8 cellular contexts compared by ENCODE assay signal in the genomic region with DNA sequence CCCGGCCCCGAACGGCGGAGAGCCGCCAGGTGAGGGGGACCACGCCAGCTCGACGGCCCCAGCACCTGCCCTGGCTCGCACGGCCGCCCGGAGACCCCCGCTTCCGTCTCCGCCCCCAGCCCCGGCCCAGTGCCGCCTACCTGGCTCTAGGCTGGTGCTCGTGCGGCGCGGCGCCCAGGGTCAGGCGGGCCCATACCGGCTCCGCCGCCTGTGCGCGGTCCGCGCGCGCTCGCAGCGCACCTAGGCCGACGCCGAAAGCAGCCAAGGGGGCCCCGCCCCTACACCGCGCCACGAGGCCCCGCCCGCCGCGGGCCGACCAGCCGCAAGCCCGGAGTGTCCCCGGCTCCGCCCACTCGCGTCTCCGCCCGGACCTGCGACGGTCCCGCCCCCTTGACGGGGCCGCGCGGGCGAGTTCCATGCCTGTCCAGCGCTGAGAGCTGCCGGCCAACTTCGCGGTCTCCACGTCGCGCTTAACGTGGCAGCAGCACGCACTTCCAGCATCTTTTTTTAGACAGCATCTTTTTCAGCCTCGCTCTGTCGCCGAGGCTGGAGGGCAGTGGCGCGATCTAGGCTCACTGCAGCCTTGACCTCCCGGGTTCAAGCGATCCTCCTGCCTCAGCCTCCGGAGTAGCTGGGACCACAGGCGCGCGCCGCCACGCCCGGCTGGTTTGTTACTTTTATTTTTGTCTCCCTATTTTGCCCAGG. TPM values are rescaled to one million over a fixed set of nuclear protein-coding genes. Genes with fewer than 3 reads are reported as not detected.
A peak's percentile ranks its signal among the peaks of the same experiment; 100 is the strongest.
DNase-seq lines count a peak whose midpoint lies in the region; ATAC-seq and TF ChIP-seq lines count a peak whose summit lies in the region.

A gene with protein sequence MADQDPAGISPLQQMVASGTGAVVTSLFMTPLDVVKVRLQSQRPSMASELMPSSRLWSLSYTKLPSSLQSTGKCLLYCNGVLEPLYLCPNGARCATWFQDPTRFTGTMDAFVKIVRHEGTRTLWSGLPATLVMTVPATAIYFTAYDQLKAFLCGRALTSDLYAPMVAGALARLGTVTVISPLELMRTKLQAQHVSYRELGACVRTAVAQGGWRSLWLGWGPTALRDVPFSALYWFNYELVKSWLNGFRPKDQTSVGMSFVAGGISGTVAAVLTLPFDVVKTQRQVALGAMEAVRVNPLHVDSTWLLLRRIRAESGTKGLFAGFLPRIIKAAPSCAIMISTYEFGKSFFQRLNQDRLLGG (minus strand): TSS at position 253 of the 705 bp plus-strand sequence. CDS start 1,261 bp downstream, outside the sequence.

- H3K9me3 ChIP-seq in SK-N-MC (ENCODE audit: low read depth, low read length), result no peaks in the 10 kb centered on the region
- no peaks in the 10 kb centered on the region for H3K9me3 ChIP-seq in gastroesophageal sphincter

- peak within 1 kb of the TSS; percentile 99 for H3K27ac Mint-ChIP-seq in activated naive CD4-positive, alpha-beta T cell treated with anti-CD3 and anti-CD28 coated beads, Interleukin-2, amount 10 ng/mL, durations not matched to agents 7 days and 5 days

- H3K27ac ChIP-seq in SK-N-MC, result no peak within 1 kb of the TSS
- peak within 1 kb of the TSS; percentile 82 to 97 (median 94) for H3K27ac ChIP-seq in gastroesophageal sphincter

- H3K36me3 Mint-ChIP-seq in activated naive CD4-positive, alpha-beta T cell treated with anti-CD3 and anti-CD28 coated beads, Interleukin-2, amount 10 ng/mL, durations not matched to agents 7 days and 5 days, result no peaks in the 10 kb centered on the region

- 0% methylated on average over 11 of the region's 85 CpGs; no CpG with 5 or more reads in 1 of the 2 donors for WGBS in gastroesophageal sphincter (ENCODE audit: low coverage in 1 of 2), 2 donors

- H3K9ac ChIP-seq in SK-N-MC (ENCODE audit: insufficient read length), result peak within 1 kb of the TSS; percentile 73

- TF ChIP-seq EP300 in gastroesophageal sphincter (IDR thresholded peaks at IDR 0.05), result no peak

- H3K4me3 ChIP-seq in SK-N-MC (peak within 1 kb of the TSS; percentile 86), gastroesophageal sphincter (peak within 1 kb of the TSS; percentile 67 to 77)

- peaks cover 0 to 46% (median 11%) of the 10 kb centered on the region in 3 donors for H3K4me1 ChIP-seq in gastroesophageal sphincter

- peak; percentile 89 for ATAC-seq in gastroesophageal sphincter

- H3K27me3 ChIP-seq in gastroesophageal sphincter, result no peaks in the 10 kb centered on the region

- peaks cover 35% of the 10 kb centered on the region for H3K4me1 Mint-ChIP-seq in activated naive CD4-positive, alpha-beta T cell treated with anti-CD3 and anti-CD28 coated beads, Interleukin-2, amount 10 ng/mL, durations not matched to agents 7 days and 5 days

- TF ChIP-seq CTCF in gastroesophageal sphincter (IDR thresholded peaks at IDR 0.05), result no peak

- H3K9me3 Mint-ChIP-seq in activated naive CD4-positive, alpha-beta T cell treated with anti-CD3 and anti-CD28 coated beads, Interleukin-2, amount 10 ng/mL, durations not matched to agents 7 days and 5 days, result no peaks in the 10 kb centered on the region

- CTCF ChIA-PET in HEK293T (lab: Yijun Ruan, JAX), result interaction anchor here (1.1 kb wide), 1 partner anchor 38 kb away, joined by 3 read pairs; a partner anchor contains a TSS
- CTCF ChIA-PET in activated naive CD4-positive, alpha-beta T cell treated with anti-CD3 and anti-CD28 coated beads, Interleukin-2, amount 10 ng/mL, durations not matched to agents 7 days and 5 days (lab: Charles Lee), result interaction anchor here (0.9 to 4.6 kb wide), 2 partner anchors 108 to 115 kb away, joined by 3 to 30 read pairs; no protein-coding TSS in a partner anchor

- DNase-seq in GM04503 (ENCODE audit: low read depth) (peak; percentile 49), HEK293T (ENCODE audit: extremely low spot score) (peak; percentile 92), MV-4-11 (lab: John Stamatoyannopoulos, UW) (peak; percentile 87), SK-N-MC (ENCODE audit: low read depth, low spot score) (no peak), nucleus accumbens (lab: John Stamatoyannopoulos, UW) (peak; percentile 31 to 97 (median 88)), superior temporal gyrus (ENCODE audit: extremely low spot score) (peak; percentile 93)
- DNase-seq in activated naive CD4-positive, alpha-beta T cell treated with anti-CD3 and anti-CD28 coated beads, Interleukin-2, amount 10 ng/mL, durations not matched to agents 7 days and 5 days, result peak; percentile 93

- POLR2A ChIA-PET in HEK293T (lab: Yijun Ruan, JAX), result interaction anchor here (0.7 to 2.0 kb wide), 8 partner anchors 23 to 201 kb away, joined by 3 to 11 read pairs (median 4); a partner anchor contains a TSS

- H3K27me3 Mint-ChIP-seq in activated naive CD4-positive, alpha-beta T cell treated with anti-CD3 and anti-CD28 coated beads, Interleukin-2, amount 10 ng/mL, durations not matched to agents 7 days and 5 days, result no peaks in the 10 kb centered on the region

- H3K36me3 ChIP-seq in SK-N-MC (ENCODE audit: insufficient read depth, low read length) (peaks cover 13% of the 10 kb centered on the region; the same call in 1 of the 2 replicates), gastroesophageal sphincter (peaks cover 0 to 30% of the 10 kb centered on the region in 2 donors)

- peak within 1 kb of the TSS; percentile 87 for H3K4me3 Mint-ChIP-seq in activated naive CD4-positive, alpha-beta T cell treated with anti-CD3 and anti-CD28 coated beads, Interleukin-2, amount 10 ng/mL, durations not matched to agents 7 days and 5 days

- TF ChIP-seq POLR2A in gastroesophageal sphincter (IDR thresholded peaks at IDR 0.05), result peak; percentile 66

TF ChIP-seq in HEK293T, 16 proteins besides CTCF, POLR2A, EP300 and RAD21:
- TF ChIP-seq ARNT (IDR thresholded peaks at IDR 0.05) (0 out of 2 replicates have a peak, but pooled peaks have one; percentile 41), CTBP1 (IDR thresholded peaks at IDR 0.05; ENCODE audit: borderline replicate concordance) (peak; percentile 16; the same call in 1 of the 2 replicates), FOXA1 (IDR thresholded peaks at IDR 0.05) (no peak), LEF1 (IDR thresholded peaks at IDR 0.05; ENCODE audit: borderline replicate concordance) (no peak), FOXM1 (IDR thresholded peaks at IDR 0.05; ENCODE audit: borderline replicate concordance) (peak; percentile 91)

RNA-seq across cellular contexts. Expression of the gene that starts here (rescaled TPM):
- 10 to 100 TPM; 36.2 to 61.8 (median 49.2) TPM for total RNA-seq in gastroesophageal sphincter
